1 cellular context compared by ENCODE assay signal in genomic region chr17:55318081-55318480, GRCh38.
TF ChIP-seq lines count a peak whose summit lies in the region.

No MANE protein-coding gene starts in this region.

TF ChIP-seq in HepG2, 621 proteins besides CTCF, POLR2A, EP300 and RAD21:
- TF ChIP-seq AGO2 (optimal IDR thresholded peaks at IDR 0.05; ENCODE audit: low read depth, low read length) = peak; percentile 28
- TF ChIP-seq POLR2AphosphoS2 (IDR thresholded peaks at IDR 0.05; ENCODE audit: low read depth, low read length) = peak; percentile 75; the same call in 1 of the 2 replicates
- peak; percentile 53; the same call in 1 of the 2 replicates for TF ChIP-seq POLR2G (IDR thresholded peaks at IDR 0.05; ENCODE audit: low read depth, low read length)
- 0 out of 2 replicates have a peak, but pooled peaks have one; percentile 14 for TF ChIP-seq ZNF687 (CRISPR knock-in tag; IDR thresholded peaks at IDR 0.05)
- TF ChIP-seq TFDP2 (CRISPR knock-in tag; IDR thresholded peaks at IDR 0.05) = no peak
- no peak for TF ChIP-seq PHF21A (CRISPR knock-in tag; IDR thresholded peaks at IDR 0.05)
- TF ChIP-seq ZNF724P (CRISPR knock-in tag; IDR thresholded peaks at IDR 0.05; ENCODE audit: borderline replicate concordance) = no peak
- no peak for TF ChIP-seq BCLAF1 (IDR thresholded peaks at IDR 0.05)
- TF ChIP-seq RBM22 (optimal IDR thresholded peaks at IDR 0.05; ENCODE audit: low read length) = peak; percentile 72
- TF ChIP-seq ZNF883 (CRISPR knock-in tag; IDR thresholded peaks at IDR 0.05; ENCODE audit: not compliant biosample characterization) = peak; percentile 51
- TF ChIP-seq HBP1 (CRISPR knock-in tag; IDR thresholded peaks at IDR 0.05; ENCODE audit: low read depth) = no peak
- 0 out of 2 replicates have a peak, but pooled peaks have one; percentile 55 for TF ChIP-seq ZNF850 (CRISPR knock-in tag; conservative IDR thresholded peaks at IDR 0.05)
TF ChIP-seq in HepG2: peak in this region for 7.
